Comparison of ENCODE assay signal across 8 cellular contexts in the genomic region with DNA sequence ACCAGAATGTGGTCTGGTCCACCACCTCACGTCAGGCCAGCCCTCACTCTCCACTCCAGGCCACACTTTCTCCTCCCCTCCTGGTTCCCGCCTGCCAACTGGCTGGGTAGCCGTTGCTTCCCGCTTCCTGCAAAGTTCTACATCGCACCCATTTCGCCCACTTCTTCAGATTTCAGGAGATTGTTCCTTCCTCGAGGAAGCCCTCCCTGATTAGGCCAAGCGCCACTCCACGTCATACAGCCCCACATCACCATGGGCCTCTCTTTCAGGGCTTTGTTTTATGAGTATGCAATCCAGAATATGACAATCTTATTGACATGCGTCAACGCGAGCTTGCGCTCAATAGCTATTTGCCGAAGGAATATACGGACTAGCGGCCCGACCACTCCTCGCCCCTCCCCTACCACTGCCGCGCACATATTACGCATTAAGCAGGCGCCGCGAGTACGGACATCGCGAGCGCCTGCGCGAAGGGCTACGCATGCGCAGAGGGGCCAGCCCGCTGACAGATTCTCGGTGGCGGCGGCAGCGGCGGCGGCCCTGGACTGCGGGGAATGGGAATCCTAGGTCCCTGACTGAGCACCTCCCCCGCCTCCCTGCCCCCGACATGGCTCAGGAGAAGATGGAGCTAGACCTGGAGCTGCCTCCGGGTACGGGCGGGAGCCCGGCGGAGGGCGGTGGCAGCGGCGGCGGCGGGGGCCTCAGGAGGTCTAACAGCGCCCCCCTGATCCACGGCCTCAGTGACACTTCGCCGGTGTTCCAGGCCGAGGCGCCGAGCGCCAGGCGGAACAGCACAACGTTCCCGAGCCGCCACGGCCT.
DNase-seq lines count a peak whose midpoint lies in the region; ATAC-seq and TF ChIP-seq lines count a peak whose summit lies in the region.

No MANE protein-coding gene starts in this region.

- no peak overlapping the region for H3K4me3 Mint-ChIP-seq in activated CD4-positive, alpha-beta T cell treated with anti-CD3 and anti-CD28 coated beads, Interleukin-2, amount 10 ng/mL, durations not matched to agents 7 days and 5 days

- peaks cover 5% of the 10 kb centered on the region for H3K4me1 Mint-ChIP-seq in activated CD4-positive, alpha-beta T cell treated with anti-CD3 and anti-CD28 coated beads, Interleukin-2, amount 10 ng/mL, durations not matched to agents 7 days and 5 days

- H3K36me3 ChIP-seq in liver (ENCODE audit: control insufficient read depth in 4 of 4, insufficient read depth in 3 of 4, low read depth in 1 of 4, low read length in 3 of 4), result no peaks in the 10 kb centered on the region

- peak in 1 of 2 donors; percentile 42 for TF ChIP-seq RAD21 in liver (IDR thresholded peaks at IDR 0.05)

- no peaks in the 10 kb centered on the region for H3K27me3 ChIP-seq in liver (ENCODE audit: control insufficient read depth in 4 of 4, insufficient read depth in 4 of 4, low read length in 3 of 4)

- CTCF ChIA-PET in activated CD4-positive, alpha-beta T cell treated with anti-CD3 and anti-CD28 coated beads, Interleukin-2, amount 10 ng/mL, durations not matched to agents 7 days and 5 days (lab: Charles Lee), result interaction anchor here (0.7 to 1.5 kb wide), 4 partner anchors 15 to 68 kb away, joined by 3 read pairs; no protein-coding TSS in a partner anchor

- peaks cover 2% of the 10 kb centered on the region for H3K36me3 Mint-ChIP-seq in activated CD4-positive, alpha-beta T cell treated with anti-CD3 and anti-CD28 coated beads, Interleukin-2, amount 10 ng/mL, durations not matched to agents 7 days and 5 days (ENCODE audit: low read depth)

- H3K9ac ChIP-seq in liver (ENCODE audit: low read depth in 1 of 2, low read length in 2 of 2), result peak overlapping the region; percentile 80 to 81

- DNase-seq in NCI-H524 treated with DMSO at 0.1 percent for 48 hours (lab: John Stamatoyannopoulos, UW) (peak; percentile 51), dermis microvascular lymphatic vessel endothelial cell (ENCODE audit: low read depth in 2 of 2) (peak; percentile 89 to 95)
- DNase-seq in activated CD4-positive, alpha-beta T cell treated with anti-CD3 and anti-CD28 coated beads, Interleukin-2, amount 10 ng/mL, durations not matched to agents 7 days and 5 days, result peak; percentile 94
- DNase-seq in stimulated activated CD4-positive, alpha-beta T cell treated with anti-CD3 and anti-CD28 coated beads, Interleukin-4, amount 100 ng/mL, for 1 hour, result peak; percentile 95

- H3K27ac ChIP-seq in C4-2B (peak overlapping the region; percentile 81), liver (ENCODE audit: low read depth in 1 of 2, low read length in 2 of 2) (peak overlapping the region; percentile 87)

- TF ChIP-seq CTCF in C4-2B (conservative IDR thresholded peaks at IDR 0.05) (peak; percentile 60), liver (IDR thresholded peaks at IDR 0.05; ENCODE audit: low read depth, low read length, missing input control) (peak; percentile 22)

- peak; percentile 90 for ATAC-seq in GM19324 (IDR thresholded peaks at IDR 0.05; ENCODE audit: low FRiP score, unreplicated experiment)
- peak; percentile 79 for ATAC-seq in HG03460 (IDR thresholded peaks at IDR 0.05; ENCODE audit: unreplicated experiment)

- H3K4me1 ChIP-seq in liver (ENCODE audit: control insufficient read depth in 4 of 4, insufficient read depth in 4 of 4, low read length in 3 of 4), result peaks cover 7 to 37% (median 32%) of the 10 kb centered on the region in 4 donors

- no peaks in the 10 kb centered on the region for H3K9me3 Mint-ChIP-seq in activated CD4-positive, alpha-beta T cell treated with anti-CD3 and anti-CD28 coated beads, Interleukin-2, amount 10 ng/mL, durations not matched to agents 7 days and 5 days

- no peak overlapping the region for H3K27ac Mint-ChIP-seq in activated CD4-positive, alpha-beta T cell treated with anti-CD3 and anti-CD28 coated beads, Interleukin-2, amount 10 ng/mL, durations not matched to agents 7 days and 5 days

- peaks cover 5% of the 10 kb centered on the region for H3K27me3 Mint-ChIP-seq in activated CD4-positive, alpha-beta T cell treated with anti-CD3 and anti-CD28 coated beads, Interleukin-2, amount 10 ng/mL, durations not matched to agents 7 days and 5 days

- WGBS in liver, result under 1% methylated on average over 65 of the region's 65 CpGs

- POLR2A ChIA-PET in activated CD4-positive, alpha-beta T cell treated with anti-CD3 and anti-CD28 coated beads, Interleukin-2, amount 10 ng/mL, durations not matched to agents 7 days and 5 days (lab: Charles Lee), result no interaction called here

- peak overlapping the region; percentile 86 to 92 (median 91) for H3K4me3 ChIP-seq in liver (ENCODE audit: low read depth in 1 of 3, low read length in 3 of 3)

- H3K9me3 ChIP-seq in liver (ENCODE audit: control insufficient read depth in 4 of 4, low read length in 3 of 4), result no peaks in the 10 kb centered on the region

TF ChIP-seq in liver, 16 proteins besides CTCF, POLR2A, EP300 and RAD21:
- TF ChIP-seq RXRA (IDR thresholded peaks at IDR 0.05) (peak in 1 of 2 donors; percentile 19), FOXA1 (IDR thresholded peaks at IDR 0.05) (peak; percentile 29), YY1 (IDR thresholded peaks at IDR 0.05) (peak; percentile 81), JUND (IDR thresholded peaks at IDR 0.05) (peak in 1 of 2 donors; percentile 18), HNF4G (IDR thresholded peaks at IDR 0.05) (no peak), SP1 (IDR thresholded peaks at IDR 0.05) (peak; percentile 74), NR2F2 (IDR thresholded peaks at IDR 0.05) (no peak), TAF1 (conservative IDR thresholded peaks at IDR 0.05) (peak; percentile 63)
- TF ChIP-seq, protein P1, sequence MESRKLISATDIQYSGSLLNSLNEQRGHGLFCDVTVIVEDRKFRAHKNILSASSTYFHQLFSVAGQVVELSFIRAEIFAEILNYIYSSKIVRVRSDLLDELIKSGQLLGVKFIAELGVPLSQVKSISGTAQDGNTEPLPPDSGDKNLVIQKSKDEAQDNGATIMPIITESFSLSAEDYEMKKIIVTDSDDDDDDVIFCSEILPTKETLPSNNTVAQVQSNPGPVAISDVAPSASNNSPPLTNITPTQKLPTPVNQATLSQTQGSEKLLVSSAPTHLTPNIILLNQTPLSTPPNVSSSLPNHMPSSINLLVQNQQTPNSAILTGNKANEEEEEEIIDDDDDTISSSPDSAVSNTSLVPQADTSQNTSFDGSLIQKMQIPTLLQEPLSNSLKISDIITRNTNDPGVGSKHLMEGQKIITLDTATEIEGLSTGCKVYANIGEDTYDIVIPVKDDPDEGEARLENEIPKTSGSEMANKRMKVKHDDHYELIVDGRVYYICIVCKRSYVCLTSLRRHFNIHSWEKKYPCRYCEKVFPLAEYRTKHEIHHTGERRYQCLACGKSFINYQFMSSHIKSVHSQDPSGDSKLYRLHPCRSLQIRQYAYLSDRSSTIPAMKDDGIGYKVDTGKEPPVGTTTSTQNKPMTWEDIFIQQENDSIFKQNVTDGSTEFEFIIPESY (IDR thresholded peaks at IDR 0.05), result peak; percentile 96
- TF ChIP-seq, protein P2, sequence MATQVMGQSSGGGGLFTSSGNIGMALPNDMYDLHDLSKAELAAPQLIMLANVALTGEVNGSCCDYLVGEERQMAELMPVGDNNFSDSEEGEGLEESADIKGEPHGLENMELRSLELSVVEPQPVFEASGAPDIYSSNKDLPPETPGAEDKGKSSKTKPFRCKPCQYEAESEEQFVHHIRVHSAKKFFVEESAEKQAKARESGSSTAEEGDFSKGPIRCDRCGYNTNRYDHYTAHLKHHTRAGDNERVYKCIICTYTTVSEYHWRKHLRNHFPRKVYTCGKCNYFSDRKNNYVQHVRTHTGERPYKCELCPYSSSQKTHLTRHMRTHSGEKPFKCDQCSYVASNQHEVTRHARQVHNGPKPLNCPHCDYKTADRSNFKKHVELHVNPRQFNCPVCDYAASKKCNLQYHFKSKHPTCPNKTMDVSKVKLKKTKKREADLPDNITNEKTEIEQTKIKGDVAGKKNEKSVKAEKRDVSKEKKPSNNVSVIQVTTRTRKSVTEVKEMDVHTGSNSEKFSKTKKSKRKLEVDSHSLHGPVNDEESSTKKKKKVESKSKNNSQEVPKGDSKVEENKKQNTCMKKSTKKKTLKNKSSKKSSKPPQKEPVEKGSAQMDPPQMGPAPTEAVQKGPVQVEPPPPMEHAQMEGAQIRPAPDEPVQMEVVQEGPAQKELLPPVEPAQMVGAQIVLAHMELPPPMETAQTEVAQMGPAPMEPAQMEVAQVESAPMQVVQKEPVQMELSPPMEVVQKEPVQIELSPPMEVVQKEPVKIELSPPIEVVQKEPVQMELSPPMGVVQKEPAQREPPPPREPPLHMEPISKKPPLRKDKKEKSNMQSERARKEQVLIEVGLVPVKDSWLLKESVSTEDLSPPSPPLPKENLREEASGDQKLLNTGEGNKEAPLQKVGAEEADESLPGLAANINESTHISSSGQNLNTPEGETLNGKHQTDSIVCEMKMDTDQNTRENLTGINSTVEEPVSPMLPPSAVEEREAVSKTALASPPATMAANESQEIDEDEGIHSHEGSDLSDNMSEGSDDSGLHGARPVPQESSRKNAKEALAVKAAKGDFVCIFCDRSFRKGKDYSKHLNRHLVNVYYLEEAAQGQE (IDR thresholded peaks at IDR 0.05), result peak; percentile 69
TF ChIP-seq in liver: peak in this region for 8.

Comparison
In these comparisons a context has a peak if more than half of its experiments do, and no peak if none do; other contexts are left out.
1. Peak in every context shown above with its lines: DNase-seq, ATAC-seq, H3K4me3 ChIP-seq and H3K27ac ChIP-seq.